Comparison of ENCODE assay signal across 1 cellular context in the genomic region with DNA sequence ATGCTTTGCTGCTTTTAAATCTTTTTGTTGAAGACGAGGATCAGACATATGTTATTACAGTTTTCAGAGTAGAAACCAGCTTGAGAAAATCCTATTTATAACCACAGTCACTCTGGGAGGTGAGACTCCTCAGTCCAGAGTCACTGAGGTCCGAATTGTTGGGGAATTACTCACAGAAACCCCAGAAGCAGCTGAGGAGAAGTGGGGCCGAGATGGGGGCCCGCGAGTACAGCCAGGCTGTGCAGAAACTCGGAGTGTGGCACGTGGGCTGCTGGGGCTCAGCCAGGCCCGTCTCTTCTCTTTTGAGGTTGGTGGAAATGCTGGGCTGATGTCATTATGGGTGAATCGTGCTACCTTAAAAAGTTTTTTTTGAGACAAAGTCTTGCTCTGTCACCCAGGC.
A peak's percentile ranks its signal among the peaks of the same experiment; 100 is the strongest.
TF ChIP-seq lines count a peak whose summit lies in the region.

No MANE protein-coding gene starts in this region.

TF ChIP-seq in HEK293, 187 proteins besides CTCF, POLR2A, EP300 and RAD21:
- TF ChIP-seq, protein P1, sequence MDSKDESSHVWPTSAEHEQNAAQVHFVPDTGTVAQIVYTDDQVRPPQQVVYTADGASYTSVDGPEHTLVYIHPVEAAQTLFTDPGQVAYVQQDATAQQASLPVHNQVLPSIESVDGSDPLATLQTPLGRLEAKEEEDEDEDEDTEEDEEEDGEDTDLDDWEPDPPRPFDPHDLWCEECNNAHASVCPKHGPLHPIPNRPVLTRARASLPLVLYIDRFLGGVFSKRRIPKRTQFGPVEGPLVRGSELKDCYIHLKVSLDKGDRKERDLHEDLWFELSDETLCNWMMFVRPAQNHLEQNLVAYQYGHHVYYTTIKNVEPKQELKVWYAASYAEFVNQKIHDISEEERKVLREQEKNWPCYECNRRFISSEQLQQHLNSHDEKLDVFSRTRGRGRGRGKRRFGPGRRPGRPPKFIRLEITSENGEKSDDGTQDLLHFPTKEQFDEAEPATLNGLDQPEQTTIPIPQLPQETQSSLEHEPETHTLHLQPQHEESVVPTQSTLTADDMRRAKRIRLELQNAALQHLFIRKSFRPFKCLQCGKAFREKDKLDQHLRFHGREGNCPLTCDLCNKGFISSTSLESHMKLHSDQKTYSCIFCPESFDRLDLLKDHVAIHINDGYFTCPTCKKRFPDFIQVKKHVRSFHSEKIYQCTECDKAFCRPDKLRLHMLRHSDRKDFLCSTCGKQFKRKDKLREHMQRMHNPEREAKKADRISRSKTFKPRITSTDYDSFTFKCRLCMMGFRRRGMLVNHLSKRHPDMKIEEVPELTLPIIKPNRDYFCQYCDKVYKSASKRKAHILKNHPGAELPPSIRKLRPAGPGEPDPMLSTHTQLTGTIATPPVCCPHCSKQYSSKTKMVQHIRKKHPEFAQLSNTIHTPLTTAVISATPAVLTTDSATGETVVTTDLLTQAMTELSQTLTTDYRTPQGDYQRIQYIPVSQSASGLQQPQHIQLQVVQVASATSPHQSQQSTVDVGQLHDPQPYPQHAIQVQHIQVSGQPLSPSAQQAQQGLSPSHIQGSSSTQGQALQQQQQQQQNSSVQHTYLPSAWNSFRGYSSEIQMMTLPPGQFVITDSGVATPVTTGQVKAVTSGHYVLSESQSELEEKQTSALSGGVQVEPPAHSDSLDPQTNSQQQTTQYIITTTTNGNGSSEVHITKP (tag by site-specific recombination; IDR thresholded peaks at IDR 0.05): peak; percentile 35; the same call in 1 of the 2 replicates
- TF ChIP-seq HOXA7 (CRISPR knock-in tag; IDR thresholded peaks at IDR 0.05; ENCODE audit: borderline replicate concordance): no peak
